ENCODE assay signal across 1 cellular context in genomic region chr3:154730221-154730620, GRCh38.
TF ChIP-seq lines count a peak whose summit lies in the region.

No MANE protein-coding gene starts in this region.

TF ChIP-seq in H1, 55 proteins besides CTCF, POLR2A, EP300 and RAD21:
- TF ChIP-seq HDAC2 (IDR thresholded peaks at IDR 0.05; ENCODE audit: borderline replicate concordance in 1 of 2, low read depth in 2 of 2, low read length in 2 of 2) (no peak), SP2 (IDR thresholded peaks at IDR 0.05; ENCODE audit: low read length) (no peak), GABPA (IDR thresholded peaks at IDR 0.05; ENCODE audit: borderline replicate concordance, insufficient read depth, low read length) (no peak), NRF1 (IDR thresholded peaks at IDR 0.05; ENCODE audit: low read depth, low read length) (no peak), KDM4A (IDR thresholded peaks at IDR 0.05; ENCODE audit: low read depth, low read length, severe bottlenecking) (no peak), ZNF274 (IDR thresholded peaks at IDR 0.05; ENCODE audit: borderline replicate concordance, extremely low read depth, low read length) (no peak), SP1 (IDR thresholded peaks at IDR 0.05; ENCODE audit: low read depth, low read length) (no peak), BRCA1 (IDR thresholded peaks at IDR 0.05; ENCODE audit: low read depth, low read length) (no peak), CHD2 (IDR thresholded peaks at IDR 0.05; ENCODE audit: low read length) (no peak), PHF8 (conservative IDR thresholded peaks at IDR 0.05; ENCODE audit: low read depth, low read length) (no peak), BACH1 (IDR thresholded peaks at IDR 0.05; ENCODE audit: low read length) (no peak), KDM5A (IDR thresholded peaks at IDR 0.05; ENCODE audit: low read length) (no peak), SP4 (IDR thresholded peaks at IDR 0.05; ENCODE audit: low read length) (no peak), SIRT6 (IDR thresholded peaks at IDR 0.05; ENCODE audit: low read length) (no peak), POU5F1 (IDR thresholded peaks at IDR 0.05; ENCODE audit: low read depth, low read length) (no peak), YY1 (IDR thresholded peaks at IDR 0.05; ENCODE audit: low read depth, low read length) (no peak)
- TF ChIP-seq, protein P1, sequence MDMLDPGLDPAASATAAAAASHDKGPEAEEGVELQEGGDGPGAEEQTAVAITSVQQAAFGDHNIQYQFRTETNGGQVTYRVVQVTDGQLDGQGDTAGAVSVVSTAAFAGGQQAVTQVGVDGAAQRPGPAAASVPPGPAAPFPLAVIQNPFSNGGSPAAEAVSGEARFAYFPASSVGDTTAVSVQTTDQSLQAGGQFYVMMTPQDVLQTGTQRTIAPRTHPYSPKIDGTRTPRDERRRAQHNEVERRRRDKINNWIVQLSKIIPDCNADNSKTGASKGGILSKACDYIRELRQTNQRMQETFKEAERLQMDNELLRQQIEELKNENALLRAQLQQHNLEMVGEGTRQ (IDR thresholded peaks at IDR 0.05; ENCODE audit: low read length): no peak
